In genomic region chr6:30481965-30482644, GRCh38 we compare ENCODE assay signal across 8 cellular contexts. TPM values are rescaled to one million over a fixed set of nuclear protein-coding genes. Genes with fewer than 3 reads are reported as not detected.
DNase-seq lines count a peak whose midpoint lies in the region; ATAC-seq, FAIRE-seq and TF ChIP-seq lines count a peak whose summit lies in the region.
"Not testable (repeated sequence)": the region's sequence is repeated elsewhere in the genome, so short reads cannot be mapped to it uniquely, and the experiment has no call there.

No MANE protein-coding gene starts in this region.

- H3K27me3 ChIP-seq in KMS-11 (ENCODE audit: insufficient read depth, low read depth), result peaks cover 63% of the 10 kb centered on the region
- peaks cover 15% of the 10 kb centered on the region for H3K27me3 ChIP-seq in colonic mucosa
- peaks cover 28% of the 10 kb centered on the region for H3K27me3 ChIP-seq in keratinocyte (ENCODE audit: control insufficient read depth, extremely low read depth, insufficient read depth, low read length)

- H3K27me3 Mint-ChIP-seq in activated CD8-positive, alpha-beta T cell treated with anti-CD3 and anti-CD28 coated beads for 36 hours, result peaks cover 53% of the 10 kb centered on the region

- H3K4me3 ChIP-seq in KMS-11 (IDR thresholded peaks at IDR 0.05; ENCODE audit: insufficient read depth, low read depth, low read length); colonic mucosa; keratinocyte (ENCODE audit: control insufficient read depth in 2 of 3, extremely low read depth in 1 of 3, insufficient read depth in 2 of 3, low read depth in 1 of 3, low read length in 3 of 3): not testable (repeated sequence)

- intact Hi-C loops in activated CD8-positive, alpha-beta T cell treated with anti-CD3 and anti-CD28 coated beads for 36 hours (cut with micrococcal nuclease), result loop anchor here (2.0 kb wide), 1 partner anchor 51 kb away; no protein-coding TSS in a partner anchor
- intact Hi-C loops in colonic mucosa (cut with DNase I), result loop anchor here (2.0 to 5.0 kb wide), 3 partner anchors 53 to 190 kb away; partner anchors contain the start of gene DHX16

- POLR2A ChIA-PET in activated CD8-positive, alpha-beta T cell treated with anti-CD3 and anti-CD28 coated beads for 36 hours (lab: Charles Lee), result interaction anchor here (0.6 to 1.4 kb wide), 5 partner anchors 10 to 133 kb away, joined by 3 to 6 read pairs (median 3); no protein-coding TSS in a partner anchor

- ATAC-seq in activated CD8-positive, alpha-beta T cell treated with anti-CD3 and anti-CD28 coated beads for 36 hours, result peak; percentile 93

- H3K9me3 Mint-ChIP-seq in activated CD8-positive, alpha-beta T cell treated with anti-CD3 and anti-CD28 coated beads for 36 hours, result not testable (repeated sequence)

- H3K4me1 ChIP-seq in KMS-11 (ENCODE audit: low read depth, poor library complexity, severe bottlenecking), result peaks cover 22% of the 10 kb centered on the region
- not testable (repeated sequence) for H3K4me1 ChIP-seq in colonic mucosa
- H3K4me1 ChIP-seq in keratinocyte (ENCODE audit: control insufficient read depth, extremely low read depth, insufficient read depth, low read length), result peaks cover 24% of the 10 kb centered on the region

- peak; percentile 69 for DNase-seq in AG08395 (ENCODE audit: low spot score)
- DNase-seq in GM19239 (ENCODE audit: insufficient read length, low spot score), result peak; percentile 69
- peak; percentile 92 for DNase-seq in OCI-M1 (lab: John Stamatoyannopoulos, UW)
- DNase-seq in activated CD8-positive, alpha-beta T cell treated with anti-CD3 and anti-CD28 coated beads for 36 hours, result peak; percentile 92
- peak; percentile 81 for DNase-seq in colonic mucosa
- DNase-seq in keratinocyte (ENCODE audit: low read depth, low spot score), result not testable (repeated sequence)
- DNase-seq in stimulated activated CD4-positive, alpha-beta T cell treated with anti-CD3 and anti-CD28 coated beads, Interleukin-12 subunit alpha, Interleukin-12 subunit beta, amount 100 ng/mL, for 4 hours, result peak; percentile 84

- not testable (repeated sequence) for H2AFZ ChIP-seq in KMS-11 (ENCODE audit: low read depth)
- H2AFZ ChIP-seq in keratinocyte (ENCODE audit: control insufficient read depth, low read length), result peak overlapping the region; percentile 21

- not testable (repeated sequence) for H3K36me3 ChIP-seq in KMS-11 (ENCODE audit: insufficient read depth); colonic mucosa; keratinocyte (ENCODE audit: control insufficient read depth in 2 of 2, extremely low read depth in 1 of 2, insufficient read depth in 2 of 2, low read length in 2 of 2)

- peak overlapping the region; percentile 38; the same call in 1 of the 2 replicates for H3K4me2 ChIP-seq in KMS-11
- peak overlapping the region; percentile 53 for H3K4me2 ChIP-seq in keratinocyte (ENCODE audit: control insufficient read depth, extremely low read depth, insufficient read depth, low read depth, low read length)

- FAIRE-seq in GM19239 (lab: Jason Lieb, UNC) (peak; percentile 89), keratinocyte (lab: Jason Lieb, UNC) (peak; percentile 80)

- not testable (repeated sequence) for H3K9ac ChIP-seq in KMS-11; colonic mucosa (ENCODE audit: low read depth in 2 of 2, low read length in 2 of 2); keratinocyte (ENCODE audit: control insufficient read depth, extremely low read depth, insufficient read depth, low read length)

- not testable (repeated sequence) for H3K9me1 ChIP-seq in keratinocyte (ENCODE audit: control insufficient read depth, extremely low read depth, insufficient read depth, low read length)

- dilution Hi-C loops in keratinocyte (cut with MboI; ENCODE audit: extremely low pct_ligation_motif_present, low sequenced_read_pairs), result not testable (repeated sequence)

- H3K4me3 Mint-ChIP-seq in activated CD8-positive, alpha-beta T cell treated with anti-CD3 and anti-CD28 coated beads for 36 hours, result peak overlapping the region; percentile 34

- peak; percentile 70 for TF ChIP-seq CTCF in KMS-11 (conservative IDR thresholded peaks at IDR 0.05; ENCODE audit: low read depth, low read length)
- peak; percentile 85 for TF ChIP-seq CTCF in activated CD8-positive, alpha-beta T cell treated with anti-CD3 and anti-CD28 coated beads for 36 hours (IDR thresholded peaks at IDR 0.05)
- TF ChIP-seq CTCF in colonic mucosa (IDR thresholded peaks at IDR 0.05), result peak; percentile 72
- peak; percentile 72 to 92 (median 83) for TF ChIP-seq CTCF in keratinocyte (optimal IDR thresholded peaks at IDR 0.05 in 1 of 3, IDR thresholded peaks at IDR 0.05 in 1 of 3, conservative IDR thresholded peaks at IDR 0.05 in 1 of 3; ENCODE audit: extremely low read depth in 1 of 3, insufficient read depth in 2 of 3, low read length in 3 of 3)

- H4K20me1 ChIP-seq in KMS-11 (ENCODE audit: insufficient read depth); keratinocyte (ENCODE audit: control insufficient read depth, extremely low read depth, insufficient read depth, low read length): not testable (repeated sequence)

- CTCF ChIA-PET in activated CD8-positive, alpha-beta T cell treated with anti-CD3 and anti-CD28 coated beads for 36 hours (lab: Charles Lee), result interaction anchor here (0.8 to 9.9 kb wide), 24 partner anchors 10 to 611 kb away, joined by 3 to 515 read pairs (median 5); partner anchors contain the start of genes DHX16 and VARS2

- H3K79me2 ChIP-seq in KMS-11 (ENCODE audit: insufficient read depth, low read depth); keratinocyte (ENCODE audit: control insufficient read depth, insufficient read depth, low read length): not testable (repeated sequence)

- not testable (repeated sequence) for H3K9me3 ChIP-seq in colonic mucosa; keratinocyte (ENCODE audit: control insufficient read depth, low read depth, low read length)

- not testable (repeated sequence) for H3K27ac ChIP-seq in KMS-11; colonic mucosa; keratinocyte (ENCODE audit: control insufficient read depth, insufficient read depth, low read length)

- peaks cover 32% of the 10 kb centered on the region for H3K4me1 Mint-ChIP-seq in activated CD8-positive, alpha-beta T cell treated with anti-CD3 and anti-CD28 coated beads for 36 hours (ENCODE audit: low read depth)

- not testable (repeated sequence) for H3K27ac Mint-ChIP-seq in activated CD8-positive, alpha-beta T cell treated with anti-CD3 and anti-CD28 coated beads for 36 hours

- H3K36me3 Mint-ChIP-seq in activated CD8-positive, alpha-beta T cell treated with anti-CD3 and anti-CD28 coated beads for 36 hours (ENCODE audit: low read depth), result not testable (repeated sequence)

RNA-seq across cellular contexts. Expression of gene HLA-E, which starts 7.2 kb away (rescaled TPM):
- total RNA-seq in activated CD8-positive, alpha-beta T cell treated with anti-CD3 and anti-CD28 coated beads for 36 hours, result 100 to 1,000 TPM; 493 to 499 TPM
- 100 to 1,000 TPM; 208 to 471 TPM for total RNA-seq in colonic mucosa
- polyA plus RNA-seq in keratinocyte, result 108 to 177 TPM (median 123 TPM) in 3 replicates
- polyA plus RNA-seq in keratinocyte (2011; ENCODE audit: low read depth), result 103 TPM
- polyA plus RNA-seq in keratinocyte (2011; cell fraction: cytosol; rRNA removed), result 77.7 and 98.8 TPM in 2 replicates
- 209 and 216 TPM in 2 replicates for polyA plus RNA-seq in keratinocyte (2011; cell fraction: nucleus; rRNA removed)
- 127 and 177 TPM in 2 replicates for polyA plus RNA-seq in keratinocyte (2012; ENCODE audit: low replicate concordance)
- polyA minus RNA-seq in keratinocyte, result 97.8 to 136 TPM (median 115 TPM) in 3 replicates
- 130 TPM for polyA minus RNA-seq in keratinocyte (2011; cell fraction: cytosol; rRNA and poly(A)+ RNA removed)
- 141 and 156 TPM in 2 replicates for polyA minus RNA-seq in keratinocyte (2011; cell fraction: nucleus; rRNA and poly(A)+ RNA removed)
